ENCODE assay signal across 8 cellular contexts in the genomic region with DNA sequence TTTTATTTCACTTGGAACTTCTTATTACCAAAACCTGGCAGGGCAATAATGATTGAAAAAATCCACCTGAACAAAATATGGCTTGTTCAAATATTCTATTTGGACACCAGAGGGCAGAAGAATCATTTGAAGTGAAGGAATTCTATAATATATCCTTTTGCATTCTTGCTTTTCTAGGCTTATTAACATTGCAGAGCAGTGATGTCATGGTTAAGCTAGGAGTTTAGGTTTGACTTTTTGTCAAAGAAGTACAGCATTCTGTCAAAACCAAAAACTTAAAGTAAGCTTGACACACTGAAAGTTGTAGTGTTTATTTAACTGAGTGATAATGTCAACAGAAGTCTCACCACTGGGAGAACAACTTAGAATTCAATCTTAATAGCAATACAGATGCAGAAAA.
DNase-seq lines count a peak whose midpoint lies in the region; ATAC-seq and TF ChIP-seq lines count a peak whose summit lies in the region.

No MANE protein-coding gene starts in this region.

- H3K4me1 ChIP-seq in adipocyte (ENCODE audit: control insufficient read depth, insufficient read depth, low read length) = no peaks in the 10 kb centered on the region

- H3K4me3 ChIP-seq in AG09309 (ENCODE audit: control insufficient read depth, low read depth, low read length) (no peak overlapping the region), adipocyte (ENCODE audit: low read length) (no peak overlapping the region)

- ATAC-seq in GM18858 (IDR thresholded peaks at IDR 0.05; ENCODE audit: unreplicated experiment) (peak; percentile 68), T-cell (replicated peaks in 1 of 4) (no peak), HG03097 (IDR thresholded peaks at IDR 0.05; ENCODE audit: low FRiP score, unreplicated experiment) (no peak)

- no peaks in the 10 kb centered on the region for H3K9me3 ChIP-seq in adipocyte (ENCODE audit: control insufficient read depth, low read length)

- DNase-seq in AG09309 (ENCODE audit: low read depth) (peak; percentile 35), LHCN-M2 (ENCODE audit: low read depth) (peak; percentile 26), adipocyte (ENCODE audit: low read depth) (peak; percentile 91), left kidney (ENCODE audit: low read depth, low spot score) (peak; percentile 69), T-cell (no peak), caudate nucleus (lab: John Stamatoyannopoulos, UW) (no peak)

- no peak overlapping the region for H3K27ac Mint-ChIP-seq in T-cell

- no peak overlapping the region for H3K27ac ChIP-seq in caudate nucleus (ENCODE audit: low read depth, low read length)

- no peaks in the 10 kb centered on the region for H3K4me1 Mint-ChIP-seq in T-cell

- no peaks in the 10 kb centered on the region for H3K9me3 Mint-ChIP-seq in T-cell

- no peak overlapping the region for H3K4me3 Mint-ChIP-seq in T-cell

- H3K9ac ChIP-seq in adipocyte (ENCODE audit: low read length) = no peak overlapping the region

- H3K36me3 Mint-ChIP-seq in T-cell = no peaks in the 10 kb centered on the region

- H3K27me3 Mint-ChIP-seq in T-cell = peaks cover 0 to 6% of the 10 kb centered on the region in 2 donors

- no peaks in the 10 kb centered on the region for H3K27me3 ChIP-seq in adipocyte (replicated peaks; ENCODE audit: control insufficient read depth, insufficient read depth, low read length)

- TF ChIP-seq CTCF in AG09309 (IDR thresholded peaks at IDR 0.05; ENCODE audit: control insufficient read depth, insufficient read depth, low read depth, low read length, missing control alignments) = peak; percentile 36

- POLR2A ChIA-PET in T-cell (lab: Charles Lee) = no interaction called here

- CTCF ChIA-PET in T-cell (lab: Charles Lee) = no interaction called here

- H3K36me3 ChIP-seq in adipocyte (ENCODE audit: control insufficient read depth, insufficient read depth, low read length, severe bottlenecking) = no peaks in the 10 kb centered on the region

Comparison
In these comparisons a context has a peak if more than half of its experiments do, and no peak if none do; other contexts are left out.
1. DNase-seq: peak in AG09309 (single experiment), LHCN-M2 (single experiment), adipocyte (single experiment) and left kidney (single experiment); none in T-cell (0 of 34) and caudate nucleus (0 of 61).